In genomic region chr11:286976-287820, GRCh38 we compare ENCODE assay signal across 1 cellular context.
TF ChIP-seq lines count a peak whose summit lies in the region.
"Not testable (repeated sequence)": the region's sequence is repeated elsewhere in the genome, so short reads cannot be mapped to it uniquely, and the experiment has no call there.

No MANE protein-coding gene starts in this region.

TF ChIP-seq in K562, 482 proteins besides CTCF, POLR2A, EP300 and RAD21:
- TF ChIP-seq VEZF1 (CRISPR knock-in tag; IDR thresholded peaks at IDR 0.05) (0 out of 2 replicates have a peak, but pooled peaks have one; percentile 23), JUND (tag; IDR thresholded peaks at IDR 0.05; ENCODE audit: borderline replicate concordance, low read depth, low read length) (peak; percentile 21; the same call in 1 of the 3 replicates), ZBTB7A (IDR thresholded peaks at IDR 0.05; ENCODE audit: borderline replicate concordance, control insufficient read depth, low read depth, low read length) (peak; percentile 35; the same call in 1 of the 2 replicates)
- TF ChIP-seq JUND (IDR thresholded peaks at IDR 0.05; ENCODE audit: borderline replicate concordance, low read depth, low read length) = not testable (repeated sequence)
